33 cellular contexts compared by ENCODE assay signal in the genomic region with DNA sequence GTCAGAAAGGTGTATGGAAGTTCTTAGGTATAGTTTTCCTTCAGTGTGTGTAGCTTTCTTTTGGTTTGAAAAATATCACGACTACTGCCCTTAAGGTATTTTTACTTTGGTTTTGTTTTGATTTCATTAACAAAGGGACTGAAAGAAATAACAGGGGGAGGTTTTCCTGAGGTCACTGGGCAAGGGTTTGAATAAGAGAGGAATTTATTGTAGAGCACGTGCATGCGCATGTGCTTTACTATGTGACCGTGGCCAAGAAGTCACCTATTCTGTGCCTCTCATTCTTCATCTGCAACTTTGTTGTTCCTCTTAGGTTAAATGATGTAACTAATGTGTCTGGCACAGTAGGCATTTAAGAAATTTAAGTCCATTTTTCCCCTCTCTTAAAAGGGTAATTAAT. TPM values are rescaled to one million over a fixed set of nuclear protein-coding genes. Genes with fewer than 3 reads are reported as not detected.
DNase-seq lines count a peak whose midpoint lies in the region; ATAC-seq, FAIRE-seq and TF ChIP-seq lines count a peak whose summit lies in the region.
"Had no signal": no experiment of that assay in that cellular context is flagged by ENCODE, and none has a peak within 500 bp of the region (broad histone marks: within the 10 kb centered on the region; RNA-seq: fewer than 3 reads in every experiment).

No MANE protein-coding gene starts in this region.

- peaks cover 15% of the 10 kb centered on the region for H3K27me3 Mint-ChIP-seq in WTC11 (ENCODE audit: low read depth)
- H3K27me3 Mint-ChIP-seq: activated CD4-positive, alpha-beta memory T cell treated with anti-CD3 and anti-CD28 coated beads for 36 hours; CD8-positive, alpha-beta memory T cell; IgD-negative memory B cell had no signal

- dilution Hi-C loops in endothelial cell of umbilical vein (cut with MboI; ENCODE audit: extremely low pct_ligation_motif_present, low sequenced_read_pairs) = no loop called here

- H2AFZ ChIP-seq in OCI-LY7 (ENCODE audit: low read length) = peak overlapping the region; percentile 17; the same call in 1 of the 2 replicates
- no peak overlapping the region for H2AFZ ChIP-seq in endothelial cell of umbilical vein (ENCODE audit: low read depth, low read length)
- H2AFZ ChIP-seq: hepatocyte, PC-9 had no signal

- H3F3A ChIP-seq in DOHH2 (ENCODE audit: control insufficient read depth, insufficient read depth) = peaks cover 3% of the 10 kb centered on the region; the same call in 1 of the 2 replicates

- H3K4me1 Mint-ChIP-seq in WTC11 = peaks cover 18% of the 10 kb centered on the region
- H3K4me1 Mint-ChIP-seq: nephron had no signal

- no peak for ATAC-seq in WTC11
- ATAC-seq: A549, body of pancreas, gastroesophageal sphincter, psoas muscle, upper lobe of right lung had no signal

- H3K4me3 Mint-ChIP-seq in WTC11 = no peak overlapping the region
- H3K4me3 Mint-ChIP-seq: activated CD4-positive, alpha-beta memory T cell treated with anti-CD3 and anti-CD28 coated beads for 36 hours; activated T-helper 1 cell treated with anti-CD3 and anti-CD28 coated beads, Interleukin-12 subunit alpha, Interleukin-12 subunit beta, Interleukin-2, Interleukin-4 antibody, amounts not matched to agents 30 ng/mL and 10 ng/mL and 1 ng/mL, durations not matched to agents 14 hours and 24 hours and 36 hours; T-helper 1 cell treated with Interleukin-12 subunit alpha and Interleukin-12 subunit beta and Interleukin-4 antibody, amounts not matched to agents 30 μg/mL and 1 μg/mL, for 36 hours had no signal

- CTCF ChIA-PET in OCI-LY7 (lab: Charles Lee; ENCODE audit: unreplicated experiment) (no interaction called here), endothelial cell of umbilical vein (lab: Charles Lee) (no interaction called here), WTC11 (lab: Charles Lee) (no interaction called here)

- no peaks in the 10 kb centered on the region for H4K20me1 ChIP-seq in DOHH2 (ENCODE audit: control insufficient read depth, insufficient read depth, low read depth, low read length)
- peaks cover 4% of the 10 kb centered on the region; the same call in 1 of the 2 replicates for H4K20me1 ChIP-seq in OCI-LY7 (ENCODE audit: insufficient read depth, low read length)
- no peaks in the 10 kb centered on the region for H4K20me1 ChIP-seq in endothelial cell of umbilical vein (replicated peaks; ENCODE audit: control insufficient read depth, extremely low read depth, insufficient read depth, low read length)

- no peaks in the 10 kb centered on the region for H3K9me3 ChIP-seq in DOHH2 (ENCODE audit: control insufficient read depth, insufficient read depth, low read length)
- no peaks in the 10 kb centered on the region for H3K9me3 ChIP-seq in OCI-LY7 (ENCODE audit: low read length)
- H3K9me3 ChIP-seq in endothelial cell of umbilical vein (replicated peaks; ENCODE audit: control insufficient read depth, insufficient read depth, low read length) = no peaks in the 10 kb centered on the region
- H3K9me3 ChIP-seq in subcutaneous abdominal adipose tissue (ENCODE audit: control insufficient read depth in 5 of 5, low read length in 5 of 5) = no peaks in the 10 kb centered on the region
- H3K9me3 ChIP-seq: A549, body of pancreas, gastroesophageal sphincter, psoas muscle, SK-N-SH, upper lobe of right lung had no signal

- BruUV-seq in OCI-LY7 (replicated peaks; lab: Mats Ljungman, UMichigan) (no TSS peak), endothelial cell of umbilical vein (replicated peaks; lab: Mats Ljungman, UMichigan) (no TSS peak)

- H3K9me2 ChIP-seq in DOHH2 (replicated peaks; ENCODE audit: control insufficient read depth, low read length) (no peaks in the 10 kb centered on the region), OCI-LY7 (ENCODE audit: insufficient read depth, low read length) (no peaks in the 10 kb centered on the region)
- H3K9me2 ChIP-seq: SK-N-SH had no signal

- peak overlapping the region; percentile 45 for H3K4me2 ChIP-seq in DOHH2 (ENCODE audit: low read length)
- peak overlapping the region; percentile 87 for H3K4me2 ChIP-seq in OCI-LY7 (ENCODE audit: low read length)
- H3K4me2 ChIP-seq in endothelial cell of umbilical vein (ENCODE audit: insufficient read depth, low read length) = no peak overlapping the region
- H3K4me2 ChIP-seq: A549, hepatocyte, PC-9, SK-N-SH had no signal

- no peaks in the 10 kb centered on the region for H3K36me3 Mint-ChIP-seq in WTC11
- H3K36me3 Mint-ChIP-seq: IgD-negative memory B cell had no signal

- intact Hi-C loops in OCI-LY7 (cut with micrococcal nuclease; ENCODE audit: unreplicated experiment) (loop anchor here (2.0 to 5.0 kb wide), 4 partner anchors 169 to 724 kb away; no protein-coding TSS in a partner anchor), endothelial cell of umbilical vein (cut with micrococcal nuclease) (loop anchor here (5.0 kb wide), 1 partner anchor 624 kb away; no protein-coding TSS in a partner anchor)

- peaks cover 22% of the 10 kb centered on the region for H3K27me3 ChIP-seq in DOHH2 (ENCODE audit: control insufficient read depth, low read length)
- no peaks in the 10 kb centered on the region for H3K27me3 ChIP-seq in endothelial cell of umbilical vein (ENCODE audit: control insufficient read depth in 2 of 2, insufficient read depth in 2 of 2, low read length in 2 of 2)
- H3K27me3 ChIP-seq in subcutaneous abdominal adipose tissue (ENCODE audit: control insufficient read depth in 5 of 5, insufficient read depth in 4 of 5, low read length in 5 of 5) = no peaks in the 10 kb centered on the region
- H3K27me3 ChIP-seq: body of pancreas, gastroesophageal sphincter, hepatocyte, upper lobe of right lung had no signal

- no peaks in the 10 kb centered on the region for H3K9me1 ChIP-seq in endothelial cell of umbilical vein (replicated peaks; ENCODE audit: control insufficient read depth, extremely low read depth, insufficient read depth, low read length)

- H3K27ac Mint-ChIP-seq in WTC11 = no peak overlapping the region
- H3K27ac Mint-ChIP-seq: activated CD4-positive, alpha-beta memory T cell treated with anti-CD3 and anti-CD28 coated beads for 36 hours; activated T-helper 1 cell treated with anti-CD3 and anti-CD28 coated beads, Interleukin-12 subunit alpha, Interleukin-12 subunit beta, Interleukin-2, Interleukin-4 antibody, amounts not matched to agents 30 ng/mL and 10 ng/mL and 1 ng/mL, durations not matched to agents 14 hours and 24 hours and 36 hours; CD8-positive, alpha-beta memory T cell; T-helper 1 cell treated with Interleukin-12 subunit alpha and Interleukin-12 subunit beta and Interleukin-4 antibody, amounts not matched to agents 30 μg/mL and 1 μg/mL, for 36 hours had no signal

- H3K9ac ChIP-seq in endothelial cell of umbilical vein (replicated peaks; ENCODE audit: extremely low read depth, insufficient read depth, low read length) (no peak overlapping the region), subcutaneous abdominal adipose tissue (ENCODE audit: low read length in 5 of 5) (peak overlapping the region in 1 of 5 donors; percentile 7)
- H3K9ac ChIP-seq: SK-N-SH had no signal

- H3K4me1 ChIP-seq in DOHH2 (ENCODE audit: control insufficient read depth, low read length) (peaks cover 35% of the 10 kb centered on the region), OCI-LY7 (ENCODE audit: insufficient read depth, low read length, poor library complexity, severe bottlenecking) (peaks cover 53% of the 10 kb centered on the region), endothelial cell of umbilical vein (ENCODE audit: control insufficient read depth, extremely low read depth, insufficient read depth, low read length) (peaks cover 4% of the 10 kb centered on the region), subcutaneous abdominal adipose tissue (ENCODE audit: control insufficient read depth in 5 of 5, insufficient read depth in 5 of 5, low read length in 5 of 5) (peaks cover 2 to 45% (median 35%) of the 10 kb centered on the region in 5 donors)
- H3K4me1 ChIP-seq: psoas muscle had no signal

- no peak for TF ChIP-seq CTCF in DOHH2 (IDR thresholded peaks at IDR 0.05; ENCODE audit: low read depth, low read length, poor library complexity, severe bottlenecking)
- TF ChIP-seq CTCF in OCI-LY7 (conservative IDR thresholded peaks at IDR 0.05; ENCODE audit: low read length) = no peak
- no peak for TF ChIP-seq CTCF in endothelial cell of umbilical vein (IDR thresholded peaks at IDR 0.05; ENCODE audit: extremely low read depth in 1 of 2, insufficient read depth in 1 of 2, low read depth in 1 of 2, low read length in 2 of 2)
- no peak for TF ChIP-seq CTCF in WTC11 (IDR thresholded peaks at IDR 0.05)

- TF ChIP-seq POLR2A in endothelial cell of umbilical vein (IDR thresholded peaks at IDR 0.05; ENCODE audit: low read depth, low read length) = no peak

- no peaks in the 10 kb centered on the region for H3K9me3 Mint-ChIP-seq in WTC11
- H3K9me3 Mint-ChIP-seq: activated CD4-positive, alpha-beta memory T cell treated with anti-CD3 and anti-CD28 coated beads for 36 hours; activated T-helper 1 cell treated with anti-CD3 and anti-CD28 coated beads, Interleukin-12 subunit alpha, Interleukin-12 subunit beta, Interleukin-2, Interleukin-4 antibody, amounts not matched to agents 30 ng/mL and 10 ng/mL and 1 ng/mL, durations not matched to agents 14 hours and 24 hours and 36 hours; CD8-positive, alpha-beta memory T cell; IgD-negative memory B cell; nephron; T-helper 1 cell treated with Interleukin-12 subunit alpha and Interleukin-12 subunit beta and Interleukin-4 antibody, amounts not matched to agents 30 μg/mL and 1 μg/mL, for 36 hours had no signal

- POLR2A ChIA-PET in OCI-LY7 (lab: Charles Lee) = interaction anchor here (1.0 kb wide), 1 partner anchor 171 kb away, joined by 4 read pairs; no protein-coding TSS in a partner anchor
- POLR2A ChIA-PET in endothelial cell of umbilical vein (lab: Charles Lee) = no interaction called here
- POLR2A ChIA-PET in WTC11 (lab: Charles Lee) = no interaction called here

- H3K36me3 ChIP-seq in DOHH2 (ENCODE audit: control insufficient read depth, low read length) = no peaks in the 10 kb centered on the region
- H3K36me3 ChIP-seq in OCI-LY7 (ENCODE audit: insufficient read depth, low read length) = peaks cover 16% of the 10 kb centered on the region
- no peaks in the 10 kb centered on the region for H3K36me3 ChIP-seq in endothelial cell of umbilical vein (ENCODE audit: control insufficient read depth in 2 of 2, extremely low read depth in 1 of 2, insufficient read depth in 2 of 2, low read length in 2 of 2)
- no peaks in the 10 kb centered on the region for H3K36me3 ChIP-seq in subcutaneous abdominal adipose tissue (ENCODE audit: control insufficient read depth in 5 of 5, insufficient read depth in 5 of 5, low read length in 5 of 5)
- H3K36me3 ChIP-seq: gastroesophageal sphincter, upper lobe of right lung had no signal

- FAIRE-seq in endothelial cell of umbilical vein (lab: Jason Lieb, UNC) = no peak
- FAIRE-seq: A549 had no signal

- H3K79me2 ChIP-seq in DOHH2 (ENCODE audit: control insufficient read depth, low read length) = no peaks in the 10 kb centered on the region
- peaks cover 73% of the 10 kb centered on the region for H3K79me2 ChIP-seq in OCI-LY7 (ENCODE audit: insufficient read depth, low read depth, low read length)
- H3K79me2 ChIP-seq in endothelial cell of umbilical vein (ENCODE audit: control insufficient read depth, insufficient read depth, low read length) = no peaks in the 10 kb centered on the region

- H3K4me3 ChIP-seq in DOHH2 (ENCODE audit: low read length) = no peak overlapping the region
- peak overlapping the region; percentile 96 for H3K4me3 ChIP-seq in OCI-LY7 (ENCODE audit: low read depth, low read length, poor library complexity, severe bottlenecking)
- no peak overlapping the region for H3K4me3 ChIP-seq in endothelial cell of umbilical vein (replicated peaks in 1 of 3; ENCODE audit: insufficient read depth in 1 of 3, low read depth in 1 of 3, low read length in 3 of 3)
- H3K4me3 ChIP-seq in subcutaneous abdominal adipose tissue (ENCODE audit: low read depth in 1 of 5, low read length in 5 of 5) = no peak overlapping the region
- H3K4me3 ChIP-seq: A549, body of pancreas, gastroesophageal sphincter, hepatocyte, PC-9, psoas muscle, upper lobe of right lung had no signal

- H3K27ac ChIP-seq in DOHH2 (ENCODE audit: low read depth, low read length) (no peak overlapping the region), OCI-LY7 (ENCODE audit: low read depth, low read length, poor library complexity, severe bottlenecking) (peak overlapping the region; percentile 89), endothelial cell of umbilical vein (ENCODE audit: insufficient read depth, low read depth, low read length) (no peak overlapping the region), subcutaneous abdominal adipose tissue (ENCODE audit: low read depth, low read length) (peak overlapping the region; percentile 66)
- H3K27ac ChIP-seq: A549, body of pancreas, hepatocyte, PC-9, psoas muscle, upper lobe of right lung had no signal

- DNase-seq in OCI-LY7 (ENCODE audit: low spot score) (peak; percentile 34), endothelial cell of umbilical vein (ENCODE audit: low read depth, low spot score) (peak; percentile 28), GM19240 (ENCODE audit: insufficient read length, low spot score) (no peak), NCI-H2107 (lab: John Stamatoyannopoulos, UW) (no peak), WTC11 (ENCODE audit: low spot score) (no peak), Ammon's horn (ENCODE audit: low spot score) (no peak)
- DNase-seq: activated CD4-positive, alpha-beta memory T cell treated with anti-CD3 and anti-CD28 coated beads for 36 hours; activated CD4-positive, CD25-positive, alpha-beta regulatory T cell treated with anti-CD3 and anti-CD28 coated beads, Interleukin-2, amount 50 U/mL, for 72 hours; activated naive CD4-positive, alpha-beta T cell treated with Interleukin-2 at 50 U/mL for 16 hours; body of pancreas; CD8-positive, alpha-beta memory T cell; cerebellar nuclear complex; DMS 273 treated with DMSO at 0.1 percent for 48 hours; EL; HCEC 1CT; NCI-H1092; NCI-H187; NCI-H2171 treated with DMSO at 0.1 percent for 48 hours; NCI-H510A treated with DMSO at 0.1 percent for 48 hours; PC-9; psoas muscle; SK-N-SH; stimulated activated CD4-positive, alpha-beta T cell treated with anti-CD3 and anti-CD28 coated beads, Interleukin-4, amount 100 ng/mL, for 24 hours; upper lobe of right lung had no signal

RNA-seq across cellular contexts. Expression of a gene that starts 4.1 kb away (rescaled TPM):
- total RNA-seq in OCI-LY7 (2014; rRNA removed; shearing (Covaris generic)) = 72.4 and 74.2 TPM in 2 replicates
- total RNA-seq in OCI-LY7 (2022) (74.3 and 78.9 TPM in 2 replicates), endothelial cell of umbilical vein (12.9 and 13.3 TPM in 2 replicates), WTC11 (2021) (6.8 to 6.9 TPM (median 6.8 TPM) in 3 replicates)
- polyA plus RNA-seq in endothelial cell of umbilical vein = 2.6 and 3.3 TPM in 2 replicates
- polyA plus RNA-seq in endothelial cell of umbilical vein (2011; cell fraction: cytosol; rRNA removed) = 3.0 and 3.3 TPM in 2 replicates
- polyA plus RNA-seq in endothelial cell of umbilical vein (2011; cell fraction: nucleus; rRNA removed) = 2.4 and 3.2 TPM in 2 replicates
- 3.0 and 5.6 TPM in 2 replicates for polyA plus RNA-seq in endothelial cell of umbilical vein (2012)
- 3.3 and 3.8 TPM in 2 replicates for polyA minus RNA-seq in endothelial cell of umbilical vein
- 1.2 TPM for polyA minus RNA-seq in endothelial cell of umbilical vein (2011; cell fraction: cytosol; rRNA and poly(A)+ RNA removed)
- polyA minus RNA-seq in endothelial cell of umbilical vein (2011; cell fraction: nucleus; rRNA and poly(A)+ RNA removed) = 3.1 and 3.2 TPM in 2 replicates

Comparison
In these comparisons a context has a peak if more than half of its experiments do, and no peak if none do; other contexts are left out.
1. H3K27ac ChIP-seq: peak in OCI-LY7 (single experiment) and subcutaneous abdominal adipose tissue (single experiment); none in DOHH2 (single experiment) and endothelial cell of umbilical vein (single experiment).
2. DNase-seq: peak in OCI-LY7 (single experiment) and endothelial cell of umbilical vein (single experiment); none in GM19240 (single experiment), NCI-H2107 (single experiment), WTC11 (single experiment) and Ammon's horn (single experiment).